ENCODE assay signal across 9 cellular contexts in the genomic region with DNA sequence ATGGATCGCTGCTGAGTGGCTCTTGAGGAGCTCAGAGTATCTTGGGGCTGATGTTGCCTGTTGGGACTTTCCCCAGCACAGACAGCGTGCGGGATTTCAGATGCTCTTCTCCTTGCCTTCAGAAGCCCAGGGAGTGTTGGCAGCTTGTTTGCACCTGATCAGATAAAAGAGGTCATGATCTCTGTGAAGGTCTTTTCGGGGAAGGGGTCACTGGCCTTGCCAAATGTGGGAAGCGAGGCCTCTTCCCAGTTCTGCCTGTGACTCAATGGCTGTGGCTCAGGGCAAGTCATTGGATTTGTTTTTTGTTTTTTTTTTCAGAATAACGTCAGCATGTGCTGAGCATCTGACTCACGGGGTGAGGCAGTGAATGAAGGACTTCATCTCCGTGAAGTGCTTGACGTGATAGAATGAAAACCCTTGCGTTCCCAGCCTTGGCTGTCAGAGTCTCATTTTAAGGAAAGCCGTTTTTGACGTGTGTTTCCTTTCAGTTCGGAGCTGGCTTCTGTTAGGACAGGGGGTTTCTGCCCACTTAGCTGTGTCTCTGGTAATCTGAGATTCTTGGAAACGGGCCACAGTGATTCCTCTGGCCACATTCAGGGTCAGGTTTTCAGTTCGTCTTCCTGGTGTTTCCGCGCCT. TPM values are rescaled to one million over a fixed set of nuclear protein-coding genes. Genes with fewer than 3 reads are reported as not detected.
DNase-seq lines count a peak whose midpoint lies in the region; ATAC-seq, FAIRE-seq and TF ChIP-seq lines count a peak whose summit lies in the region.
"Had no signal": no experiment of that assay in that cellular context is flagged by ENCODE, and none has a peak within 500 bp of the region (broad histone marks: within the 10 kb centered on the region; RNA-seq: fewer than 3 reads in every experiment).

No MANE protein-coding gene starts in this region.

- H3K27me3 ChIP-seq in H1 (replicated peaks in 1 of 4; ENCODE audit: control insufficient read depth in 3 of 4, extremely low read depth in 1 of 4, insufficient read depth in 3 of 4, low read length in 3 of 4): no peaks in the 10 kb centered on the region

- no peak for TF ChIP-seq EP300 in H1 (IDR thresholded peaks at IDR 0.05; ENCODE audit: borderline replicate concordance in 1 of 2, low read depth in 2 of 2, low read length in 2 of 2)

- H3K36me3 ChIP-seq in KOPT-K1 (ENCODE audit: insufficient read depth, low read length) (peaks cover 62% of the 10 kb centered on the region), H1 (ENCODE audit: control insufficient read depth in 2 of 4, insufficient read depth in 4 of 4, low read length in 3 of 4) (no peaks in the 10 kb centered on the region), mucosa of descending colon (ENCODE audit: low read depth) (no peaks in the 10 kb centered on the region)

- peak overlapping the region; percentile 14 for H4K91ac ChIP-seq in H1 (replicated peaks; ENCODE audit: insufficient read length, low read length)

- 93% methylated on average over 16 of the region's 17 CpGs; no CpG with 5 or more reads in 1 of the 2 experiments for WGBS in H1 (ENCODE audit: extremely low coverage in 1 of 2, insufficient coverage in 1 of 2, insufficient read length in 1 of 2, insufficient replicate concordance in 2 of 2, low coverage in 1 of 2, low lambda C conversion rate in 2 of 2, missing lambda C conversion rate in 1 of 2), 2 experiments

- no peak overlapping the region for H4K8ac ChIP-seq in H1 (ENCODE audit: extremely low read depth, insufficient read depth, low read length)

- no peak overlapping the region for H3K23ac ChIP-seq in H1 (ENCODE audit: insufficient read length)

- DNase-seq in AG04449 (ENCODE audit: low read depth, low spot score) (peak; percentile 91), H1 (ENCODE audit: low read depth in 1 of 2, low spot score in 2 of 2) (no peak), mucosa of descending colon (no peak), activated gamma-delta T cell (lab: John Stamatoyannopoulos, UW) (no peak)
- DNase-seq in activated naive CD4-positive, alpha-beta T cell treated with anti-CD3 and anti-CD28 coated beads, Interleukin-2, amount 50 U/mL, for 16 hours: no peak
- DNase-seq: activated effector memory CD4-positive, alpha-beta T cell treated with Interleukin-2 at 50 U/mL for 16 hours had no signal

- H3K4me1 ChIP-seq in H1 (replicated peaks in 1 of 4; ENCODE audit: control insufficient read depth in 3 of 4, insufficient read depth in 4 of 4, low read length in 3 of 4) (peaks cover 9 to 30% (median 20%) of the 10 kb centered on the region in 4 experiments), mucosa of descending colon (ENCODE audit: low read depth) (peaks cover 22% of the 10 kb centered on the region)

- 0 out of 2 replicates have a peak overlapping the region, but pooled peaks have one; percentile 23 for H2BK20ac ChIP-seq in H1 (ENCODE audit: low read length)

- ATAC-seq in mucosa of descending colon (peak; percentile 34), GM21423 (IDR thresholded peaks at IDR 0.05; ENCODE audit: unreplicated experiment) (no peak), GM18873 (IDR thresholded peaks at IDR 0.05; ENCODE audit: low FRiP score, unreplicated experiment) (no peak)

- no peak overlapping the region for H2BK15ac ChIP-seq in H1 (ENCODE audit: low read length)

- TF ChIP-seq CTCF in AG04449 (IDR thresholded peaks at IDR 0.05; ENCODE audit: insufficient read depth, low read length, missing control alignments): no peak
- no peak for TF ChIP-seq CTCF in H1 (IDR thresholded peaks at IDR 0.05; ENCODE audit: control extremely low read depth in 1 of 3, insufficient read depth in 1 of 3, low read depth in 1 of 3, low read length in 3 of 3)
- no peak for TF ChIP-seq CTCF in mucosa of descending colon (IDR thresholded peaks at IDR 0.05)

- H2AK5ac ChIP-seq in H1 (ENCODE audit: low read depth, low read length): no peak overlapping the region; the same call in 1 of the 2 replicates

- H3K79me2 ChIP-seq in H1 (ENCODE audit: control insufficient read depth in 1 of 2, insufficient read depth in 2 of 2, low read length in 2 of 2): peaks cover 10 to 74% of the 10 kb centered on the region in 2 experiments

- no peak overlapping the region for H4K5ac ChIP-seq in H1 (ENCODE audit: insufficient read length, low read depth, low read length)

- no peak overlapping the region for H3K9ac ChIP-seq in H1 (replicated peaks in 1 of 4; ENCODE audit: extremely low read depth in 1 of 4, low read depth in 3 of 4, low read length in 3 of 4)

- no peak for TF ChIP-seq POLR2A in H1 (IDR thresholded peaks at IDR 0.05; ENCODE audit: control extremely low read depth in 1 of 2, low read depth in 2 of 2, low read length in 2 of 2)

- peak overlapping the region; percentile 77 for H3K27ac ChIP-seq in KOPT-K1 (ENCODE audit: low read depth, low read length, poor library complexity, severe bottlenecking)
- no peak overlapping the region for H3K27ac ChIP-seq in H1 (ENCODE audit: low read depth, low read length)

- H3K4me3 ChIP-seq in AG04449 (ENCODE audit: low read depth, low read length) (peak overlapping the region; percentile 34), H1 (ENCODE audit: extremely low read depth in 1 of 4, insufficient read depth in 2 of 4, low read depth in 3 of 4, low read length in 4 of 4) (no peak overlapping the region), mucosa of descending colon (no peak overlapping the region)

- peak overlapping the region; percentile 11; the same call in 1 of the 2 replicates for H2BK5ac ChIP-seq in H1 (ENCODE audit: low read depth, low read length)

- no peak overlapping the region for H3K4ac ChIP-seq in H1 (replicated peaks; ENCODE audit: insufficient read length, low read depth, low read length)

- H3K14ac ChIP-seq in H1 (ENCODE audit: insufficient read length): no peak overlapping the region

- no peak overlapping the region for H3K56ac ChIP-seq in H1 (replicated peaks; ENCODE audit: insufficient read length, low read depth, low read length)

- H3K18ac ChIP-seq in H1 (ENCODE audit: extremely low read depth, low read length): no peak overlapping the region; the same call in 1 of the 2 replicates

- no peak overlapping the region for H2AFZ ChIP-seq in H1 (ENCODE audit: low read length)

- H2BK12ac ChIP-seq in H1 (ENCODE audit: low read depth, low read length): no peak overlapping the region

- H3K23me2 ChIP-seq in H1 (ENCODE audit: low read depth, low read length): no peaks in the 10 kb centered on the region

- intact Hi-C loops in mucosa of descending colon (cut with DNase I, micrococcal nuclease): no loop called here

- no peak for FAIRE-seq in H1 (lab: Jason Lieb, UNC)

- peaks cover 0 to 6% of the 10 kb centered on the region in 2 experiments for H4K20me1 ChIP-seq in H1 (replicated peaks in 1 of 2; ENCODE audit: control insufficient read depth in 1 of 2, insufficient read depth in 2 of 2, low read length in 2 of 2)

- H3K9me3 ChIP-seq in KOPT-K1 (ENCODE audit: insufficient read depth, low read length, poor library complexity, severe bottlenecking): no peaks in the 10 kb centered on the region
- H3K9me3 ChIP-seq in H1 (ENCODE audit: insufficient read depth in 2 of 2, low read depth in 1 of 2, low read length in 1 of 2): no peaks in the 10 kb centered on the region
- H3K9me3 ChIP-seq in mucosa of descending colon: no peaks in the 10 kb centered on the region

- CTCF ChIA-PET in AG04449 (lab: Yijun Ruan, JAX) (interaction anchor here (1.4 to 1.5 kb wide), 3 partner anchors 9 to 23 kb away, joined by 4 to 5 read pairs (median 4); no protein-coding TSS in a partner anchor), H1 (lab: Charles Lee; ENCODE audit: partially characterized antibody) (interaction anchor here (2.0 to 11.3 kb wide), 2 partner anchors 7 to 9 kb away, joined by 10 to 79 read pairs; no protein-coding TSS in a partner anchor)

- no peak overlapping the region for H2BK120ac ChIP-seq in H1 (replicated peaks; ENCODE audit: low read depth, low read length)

- peaks cover 21% of the 10 kb centered on the region for H3K79me1 ChIP-seq in H1 (ENCODE audit: low read depth, low read length)

- POLR2A ChIA-PET in AG04449 (lab: Yijun Ruan, JAX) (interaction anchor here (2.0 kb wide), 1 partner anchor 8 kb away, joined by 5 read pairs; no protein-coding TSS in a partner anchor), H1 (lab: Charles Lee; ENCODE audit: partially characterized antibody) (no interaction called here)

- TF ChIP-seq RAD21 in H1 (IDR thresholded peaks at IDR 0.05 in 1 of 2, conservative IDR thresholded peaks at IDR 0.05 in 1 of 2; ENCODE audit: low read depth in 2 of 2, low read length in 2 of 2): no peak

- no peak overlapping the region for H3K4me2 ChIP-seq in H1 (ENCODE audit: insufficient read depth in 1 of 2, low read depth in 2 of 2, low read length in 2 of 2)

TF ChIP-seq in H1, 55 proteins besides CTCF, POLR2A, EP300 and RAD21:
- no peak for TF ChIP-seq RBBP5 (IDR thresholded peaks at IDR 0.05; ENCODE audit: borderline replicate concordance, low read depth, low read length)
- TF ChIP-seq HDAC6 (IDR thresholded peaks at IDR 0.05; ENCODE audit: low read depth, low read length): no peak
- no peak for TF ChIP-seq NANOG (IDR thresholded peaks at IDR 0.05; ENCODE audit: insufficient read depth, low read depth, low read length, poor library complexity, severe bottlenecking)
- TF ChIP-seq SP1 (IDR thresholded peaks at IDR 0.05; ENCODE audit: low read depth, low read length): no peak
- no peak for TF ChIP-seq CBX8 (IDR thresholded peaks at IDR 0.05; ENCODE audit: borderline replicate concordance, low read depth, low read length)
- no peak for TF ChIP-seq SIX5 (IDR thresholded peaks at IDR 0.05; ENCODE audit: low read depth, low read length)
- no peak for TF ChIP-seq TEAD4 (IDR thresholded peaks at IDR 0.05; ENCODE audit: low read depth, low read length)
- TF ChIP-seq YY1 (IDR thresholded peaks at IDR 0.05; ENCODE audit: low read depth, low read length): no peak
- TF ChIP-seq SIN3A (conservative IDR thresholded peaks at IDR 0.05 in 1 of 2, IDR thresholded peaks at IDR 0.05 in 1 of 2; ENCODE audit: low read depth in 1 of 2, low read length in 2 of 2): no peak
- no peak for TF ChIP-seq MAFK (IDR thresholded peaks at IDR 0.05; ENCODE audit: low read depth, low read length)
- no peak for TF ChIP-seq KDM5A (IDR thresholded peaks at IDR 0.05; ENCODE audit: low read length)
- TF ChIP-seq SP4 (IDR thresholded peaks at IDR 0.05; ENCODE audit: low read length): no peak
- TF ChIP-seq RXRA (IDR thresholded peaks at IDR 0.05; ENCODE audit: insufficient read depth, low read depth, low read length): no peak

RNA-seq across cellular contexts. Expression of gene GALNT2, which starts 46.7 kb away (rescaled TPM):
- total RNA-seq in H1 (2021; fragmentation: NEBNext Ultra II Directional; extraction: Animal tissue kit (Norgen Biotek cat#: 25700)): 75.3 and 83.7 TPM in 2 replicates
- polyA plus RNA-seq in H1 (2011; rRNA removed): 34.5 and 47.8 TPM in 2 replicates
- polyA plus RNA-seq in H1 (2011; cell fraction: cytosol; rRNA removed): 40.8 TPM
- 65.6 TPM for polyA plus RNA-seq in H1 (2011; cell fraction: nucleus; rRNA removed)
- polyA plus RNA-seq in H1 (2012, experiment 1 of 2): 51.1 to 58.7 TPM (median 53.7 TPM) in 4 replicates
- 35.2 TPM for polyA plus RNA-seq in H1 (2012, experiment 2 of 2)
- polyA plus RNA-seq in H1 (2013, experiment 1 of 2): 90.5 TPM
- polyA plus RNA-seq in H1 (2013, experiment 2 of 2): 94.8 TPM
- 34.8 and 35.8 TPM in 2 replicates for polyA minus RNA-seq in H1 (2011; rRNA and poly(A)+ RNA removed)
- polyA minus RNA-seq in H1 (2011; cell fraction: cytosol; rRNA and poly(A)+ RNA removed): 32.2 TPM
- polyA minus RNA-seq in H1 (2011; cell fraction: nucleus; rRNA and poly(A)+ RNA removed): 36.7 TPM
- total RNA-seq in mucosa of descending colon: 10 to 100 TPM; 29.5 to 59.1 (median 55.2) TPM
